Comparison of ENCODE assay signal across 15 cellular contexts in genomic region chr1:148158594-148158993, GRCh38.
"Had no signal": no experiment of that assay in that cellular context is flagged by ENCODE, and none has a peak within 500 bp of the region (broad histone marks: within the 10 kb centered on the region; RNA-seq: fewer than 3 reads in every experiment).

No MANE protein-coding gene starts in this region.

- H3K27ac ChIP-seq: lower lobe of right lung, skin epidermis, stomach, testis had no signal

- H3K27ac Mint-ChIP-seq: natural killer cell treated with Interleukin-12 subunit alpha and Interleukin-12 subunit beta and Interleukin-15 and Interleukin-18, amount 100 ng/mL, for 72 hours; progenitor cell of endocrine pancreas; T-helper 1 cell treated with Interleukin-12 subunit alpha and Interleukin-12 subunit beta and Interleukin-4 antibody, amounts not matched to agents 30 μg/mL and 1 μg/mL, for 36 hours; type B pancreatic cell had no signal

- H3K9me3 Mint-ChIP-seq: activated naive CD4-positive, alpha-beta T cell treated with anti-CD3 and anti-CD28 coated beads, Interleukin-2, amount 50 U/mL, for 24 hours; natural killer cell treated with Interleukin-12 subunit alpha and Interleukin-12 subunit beta and Interleukin-15 and Interleukin-18, amount 100 ng/mL, for 72 hours; T-helper 1 cell treated with Interleukin-12 subunit alpha and Interleukin-12 subunit beta and Interleukin-4 antibody, amounts not matched to agents 30 μg/mL and 1 μg/mL, for 36 hours; type B pancreatic cell had no signal

- H3K36me3 Mint-ChIP-seq: activated naive CD4-positive, alpha-beta T cell treated with anti-CD3 and anti-CD28 coated beads, Interleukin-2, amount 50 U/mL, for 24 hours; natural killer cell treated with Interleukin-12 subunit alpha and Interleukin-12 subunit beta and Interleukin-15 and Interleukin-18, amount 100 ng/mL, for 72 hours; type B pancreatic cell had no signal

- DNase-seq: activated CD4-positive, alpha-beta T cell treated with anti-CD3 and anti-CD28 coated beads for 1 hour; activated gamma-delta T cell; cerebellar nuclear complex; cortex of kidney; effector CD4-positive, alpha-beta T cell; left cardiac atrium; lower lobe of right lung; stomach; testis had no signal

- H3K4me3 ChIP-seq: lower lobe of right lung, skin epidermis, stomach, testis had no signal

- H3K27me3 ChIP-seq: testis had no signal

- ATAC-seq: left cardiac atrium; lower lobe of right lung; natural killer cell treated with Interleukin-12 subunit alpha and Interleukin-12 subunit beta and Interleukin-15 and Interleukin-18, amount 100 ng/mL, for 72 hours had no signal

- H3K4me3 Mint-ChIP-seq: natural killer cell treated with Interleukin-12 subunit alpha and Interleukin-12 subunit beta and Interleukin-15 and Interleukin-18, amount 100 ng/mL, for 72 hours; T-helper 1 cell treated with Interleukin-12 subunit alpha and Interleukin-12 subunit beta and Interleukin-4 antibody, amounts not matched to agents 30 μg/mL and 1 μg/mL, for 36 hours; type B pancreatic cell had no signal

- H3K27me3 Mint-ChIP-seq: progenitor cell of endocrine pancreas had no signal

- H3K9me3 ChIP-seq: lower lobe of right lung, stomach, testis had no signal

- H3K36me3 ChIP-seq: lower lobe of right lung, stomach had no signal

- H3K4me1 ChIP-seq: lower lobe of right lung, testis had no signal
